ENCODE assay signal across 19 cellular contexts in genomic region chr5:55701462-55702103, GRCh38. TPM values are rescaled to one million over a fixed set of nuclear protein-coding genes. Genes with fewer than 3 reads are reported as not detected.
"Had no signal": no experiment of that assay in that cellular context is flagged by ENCODE, and none has a peak within 500 bp of the region (broad histone marks: within the 10 kb centered on the region; RNA-seq: fewer than 3 reads in every experiment).

No MANE protein-coding gene starts in this region.

- H3K9me3 ChIP-seq: heart right ventricle had no signal

- H3K4me3 Mint-ChIP-seq: activated B cell treated with CpG ODN at 0.5 μM for 24 hours; activated CD8-positive, alpha-beta T cell treated with anti-CD3 and anti-CD28 coated beads for 36 hours; activated naive CD8-positive, alpha-beta T cell treated with anti-CD3 and anti-CD28 coated beads, Interleukin-2, amount 50 U/mL, for 24 hours; dendritic cell treated with granulocyte-macrophage colony-stimulating factor and Interleukin-4, amounts not matched to agents 40 ng/mL and 50 ng/mL, for 4 days; natural killer cell had no signal

- H3K27me3 ChIP-seq: heart right ventricle had no signal

- H3K27ac Mint-ChIP-seq: activated CD8-positive, alpha-beta T cell treated with anti-CD3 and anti-CD28 coated beads for 36 hours; activated naive CD8-positive, alpha-beta T cell treated with anti-CD3 and anti-CD28 coated beads, Interleukin-2, amount 50 U/mL, for 24 hours; natural killer cell had no signal

- H3K27ac ChIP-seq: epithelial cell of prostate, heart right ventricle had no signal

- H3K36me3 Mint-ChIP-seq: natural killer cell had no signal

- H3K9me3 Mint-ChIP-seq: activated B cell treated with CpG ODN at 0.5 μM for 24 hours; activated CD8-positive, alpha-beta T cell treated with anti-CD3 and anti-CD28 coated beads for 36 hours; activated naive CD8-positive, alpha-beta T cell treated with anti-CD3 and anti-CD28 coated beads, Interleukin-2, amount 50 U/mL, for 24 hours; dendritic cell treated with granulocyte-macrophage colony-stimulating factor and Interleukin-4, amounts not matched to agents 40 ng/mL and 50 ng/mL, for 4 days; natural killer cell had no signal

- H3K4me3 ChIP-seq: heart right ventricle had no signal

- ATAC-seq: activated CD8-positive, alpha-beta T cell treated with anti-CD3 and anti-CD28 coated beads for 36 hours; activated naive CD8-positive, alpha-beta T cell treated with anti-CD3 and anti-CD28 coated beads, Interleukin-2, amount 50 U/mL, for 24 hours; heart right ventricle; left lobe of liver; natural killer cell had no signal

- DNase-seq: activated B cell treated with CpG ODN at 0.5 μM for 24 hours; activated CD4-positive, alpha-beta T cell treated with anti-CD3 and anti-CD28 coated beads for 48 hours; activated CD8-positive, alpha-beta memory T cell treated with anti-CD3 and anti-CD28 coated beads, Interleukin-2, amount 50 U/mL, for 4 hours; activated CD8-positive, alpha-beta T cell treated with anti-CD3 and anti-CD28 coated beads for 36 hours; activated naive CD8-positive, alpha-beta T cell treated with anti-CD3 and anti-CD28 coated beads, Interleukin-2, amount 50 U/mL, for 24 hours; aorta; effector memory CD4-positive, alpha-beta T cell; foreskin melanocyte; heart right ventricle; mammary epithelial cell; natural killer cell; stimulated activated CD4-positive, alpha-beta T cell treated with anti-CD3 and anti-CD28 coated beads, Interleukin-1b, Interleukin-23, amount 100 ng/mL, for 48 hours; substantia nigra had no signal

RNA-seq across cellular contexts. Expression of gene DDX4, which starts 36.3 kb away (rescaled TPM):
- total RNA-seq: activated B cell treated with CpG ODN at 0.5 μM for 24 hours; activated CD8-positive, alpha-beta T cell treated with anti-CD3 and anti-CD28 coated beads for 36 hours; aorta; fibroblast of lung; heart right ventricle; left lobe of liver; mammary epithelial cell; mucosa of gallbladder; natural killer cell; renal cortical epithelial cell had no signal
- polyA plus RNA-seq: aorta, fibroblast of lung, heart right ventricle, mammary epithelial cell had no signal
